ENCODE assay signal across 17 cellular contexts in the genomic region with DNA sequence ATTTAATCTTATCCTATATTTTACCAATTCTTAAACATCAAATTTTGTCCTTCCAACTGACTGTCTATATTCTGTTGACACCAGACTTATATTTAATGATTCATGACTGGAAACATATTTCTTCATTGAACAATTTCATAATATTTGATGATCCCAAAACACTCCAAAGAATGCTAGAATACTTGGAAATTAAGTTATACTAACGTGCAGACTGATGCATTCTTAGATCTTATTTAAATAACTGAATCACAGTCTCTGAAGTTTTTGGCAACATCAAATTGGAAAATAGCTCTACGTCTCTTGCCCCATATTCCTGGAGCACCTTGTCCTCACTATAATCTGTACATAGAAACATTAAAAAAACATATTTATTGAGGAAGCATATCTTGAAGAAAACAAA.
DNase-seq lines count a peak whose midpoint lies in the region; ATAC-seq and TF ChIP-seq lines count a peak whose summit lies in the region.
"Had no signal": no experiment of that assay in that cellular context is flagged by ENCODE, and none has a peak within 500 bp of the region (broad histone marks: within the 10 kb centered on the region; RNA-seq: fewer than 3 reads in every experiment).

No MANE protein-coding gene starts in this region.

- H3K27ac ChIP-seq in A673 (ENCODE audit: low read depth, low read length, poor library complexity, severe bottlenecking) = peak overlapping the region; percentile 31
- no peak overlapping the region for H3K27ac ChIP-seq in IMR-90 (ENCODE audit: insufficient read depth, low read length)
- H3K27ac ChIP-seq in PC-9 = no peak overlapping the region

- H2AFZ ChIP-seq in IMR-90 (replicated peaks; ENCODE audit: low read length, poor library complexity) = no peak overlapping the region
- H2AFZ ChIP-seq in PC-9 = no peak overlapping the region

- WGBS in IMR-90 (ENCODE audit: extremely low coverage in 2 of 2, insufficient read length in 1 of 2), 2 experiments = no CpG with 5 or more reads among the region's 2 CpGs

- TF ChIP-seq RAD21 in IMR-90 (IDR thresholded peaks at IDR 0.05; ENCODE audit: low read length) = no peak

- H2BK5ac ChIP-seq in IMR-90 (ENCODE audit: low read depth, low read length, poor library complexity, severe bottlenecking) = peak overlapping the region; percentile 41

- ATAC-seq in IMR-90 (ENCODE audit: low read depth) (no peak), HG02970 (IDR thresholded peaks at IDR 0.05; ENCODE audit: low FRiP score, unreplicated experiment) (no peak)
- ATAC-seq in activated CD8-positive, alpha-beta T cell treated with anti-CD3 and anti-CD28 coated beads, Interleukin-2, amount 10 ng/mL, durations not matched to agents 7 days and 5 days = no peak
- ATAC-seq: K562 had no signal

- no peaks in the 10 kb centered on the region for H3K27me3 ChIP-seq in A673 (replicated peaks; ENCODE audit: insufficient read depth, low read depth, low read length, poor library complexity)
- H3K27me3 ChIP-seq in IMR-90 (ENCODE audit: control insufficient read depth, insufficient read depth, low read length) = no peaks in the 10 kb centered on the region
- no peaks in the 10 kb centered on the region for H3K27me3 ChIP-seq in PC-9 (ENCODE audit: insufficient read depth, low read depth)

- no peaks in the 10 kb centered on the region for H3K9me3 Mint-ChIP-seq in chondrocyte (ENCODE audit: low read depth)
- H3K9me3 Mint-ChIP-seq in nephron progenitor cell = no peaks in the 10 kb centered on the region
- no peaks in the 10 kb centered on the region for H3K9me3 Mint-ChIP-seq in activated CD4-positive, alpha-beta T cell treated with anti-CD3 and anti-CD28 coated beads, Interleukin-2, amount 10 ng/mL, durations not matched to agents 24 days and 14 days
- no peaks in the 10 kb centered on the region for H3K9me3 Mint-ChIP-seq in activated CD8-positive, alpha-beta T cell treated with anti-CD3 and anti-CD28 coated beads, Interleukin-2, amount 10 ng/mL, durations not matched to agents 7 days and 5 days (ENCODE audit: insufficient read depth)
- H3K9me3 Mint-ChIP-seq: CD8-positive, alpha-beta memory T cell had no signal

- H3K36me3 ChIP-seq in A673 (ENCODE audit: insufficient read depth, low read length, poor library complexity, severe bottlenecking) (no peaks in the 10 kb centered on the region), IMR-90 (ENCODE audit: control insufficient read depth, insufficient read depth, low read length) (peaks cover 2% of the 10 kb centered on the region; the same call in 1 of the 2 replicates), PC-9 (ENCODE audit: low read depth) (peaks cover 28% of the 10 kb centered on the region)
- H3K36me3 ChIP-seq: HAP-1 had no signal

- H3K4me1 Mint-ChIP-seq in chondrocyte (ENCODE audit: low read depth) (peaks cover 75% of the 10 kb centered on the region), nephron progenitor cell (peaks cover 51% of the 10 kb centered on the region)
- H3K4me1 Mint-ChIP-seq in activated CD4-positive, alpha-beta T cell treated with anti-CD3 and anti-CD28 coated beads, Interleukin-2, amount 10 ng/mL, durations not matched to agents 24 days and 14 days = peaks cover 1% of the 10 kb centered on the region
- no peaks in the 10 kb centered on the region for H3K4me1 Mint-ChIP-seq in activated CD8-positive, alpha-beta T cell treated with anti-CD3 and anti-CD28 coated beads, Interleukin-2, amount 10 ng/mL, durations not matched to agents 7 days and 5 days (ENCODE audit: low read depth)

- H3K9me2 ChIP-seq in PC-9 (ENCODE audit: insufficient read depth) = no peaks in the 10 kb centered on the region

- BruUV-seq in A673 (replicated peaks; lab: Mats Ljungman, UMichigan) (no TSS peak), IMR-90 (replicated peaks; lab: Mats Ljungman, UMichigan) (no TSS peak), PC-9 (replicated peaks; lab: Mats Ljungman, UMichigan) (no TSS peak)

- H3K4me2 ChIP-seq in IMR-90 (ENCODE audit: low read depth, low read length) (no peak overlapping the region), PC-9 (no peak overlapping the region)

- no peak overlapping the region for H3K18ac ChIP-seq in IMR-90 (ENCODE audit: low read depth, low read length)

- H2BK20ac ChIP-seq in IMR-90 (ENCODE audit: low read depth, low read length) = no peak overlapping the region

- no peak overlapping the region for H2AK5ac ChIP-seq in IMR-90 (ENCODE audit: low read depth, low read length)

- TF ChIP-seq CTCF in A673 (conservative IDR thresholded peaks at IDR 0.05; ENCODE audit: low read depth, low read length) = no peak
- no peak for TF ChIP-seq CTCF in IMR-90 (conservative IDR thresholded peaks at IDR 0.05; ENCODE audit: low read depth, low read length)
- no peak for TF ChIP-seq CTCF in chondrocyte (IDR thresholded peaks at IDR 0.05)
- no peak for TF ChIP-seq CTCF in nephron progenitor cell (IDR thresholded peaks at IDR 0.05)
- no peak for TF ChIP-seq CTCF in PC-9 (conservative IDR thresholded peaks at IDR 0.05)

- peaks cover 24% of the 10 kb centered on the region for H3K9me1 ChIP-seq in IMR-90 (ENCODE audit: insufficient read depth, low read length)

- TF ChIP-seq POLR2A in IMR-90 (IDR thresholded peaks at IDR 0.05; ENCODE audit: low read depth, low read length) = no peak

- intact Hi-C loops in A673 (cut with micrococcal nuclease; ENCODE audit: unreplicated experiment) = no loop called here
- intact Hi-C loops in IMR-90 (cut with micrococcal nuclease) = no loop called here
- intact Hi-C loops in PC-9 (cut with micrococcal nuclease; ENCODE audit: unreplicated experiment) = no loop called here
- intact Hi-C loops in activated CD4-positive, alpha-beta T cell treated with anti-CD3 and anti-CD28 coated beads, Interleukin-2, amount 10 ng/mL, durations not matched to agents 24 days and 14 days (cut with micrococcal nuclease) = no loop called here

- H3K79me2 ChIP-seq in PC-9 (ENCODE audit: low read depth) = peaks cover 44% of the 10 kb centered on the region

- in situ Hi-C loops in IMR-90 (cut with MboI; ENCODE audit: low sequenced_read_pairs) = no loop called here

- H2BK15ac ChIP-seq in IMR-90 (ENCODE audit: low read depth, low read length) = no peak overlapping the region

- H4K91ac ChIP-seq in IMR-90 (ENCODE audit: insufficient read depth, low read depth, low read length) = no peak overlapping the region

- peaks cover 50% of the 10 kb centered on the region for H3F3A ChIP-seq in PC-9 (ENCODE audit: insufficient read depth, low read depth)

- CTCF ChIA-PET in A673 (lab: Charles Lee) (no interaction called here), IMR-90 (lab: Yijun Ruan, JAX) (interaction anchor here (0.6 kb wide), 1 partner anchor 75 kb away, joined by 3 read pairs; no protein-coding TSS in a partner anchor), PC-9 (lab: Charles Lee) (no interaction called here)
- CTCF ChIA-PET in activated CD8-positive, alpha-beta T cell treated with anti-CD3 and anti-CD28 coated beads, Interleukin-2, amount 10 ng/mL, durations not matched to agents 7 days and 5 days (lab: Charles Lee) = no interaction called here

- H3K79me1 ChIP-seq in IMR-90 (ENCODE audit: low read depth in 1 of 2, low read length in 2 of 2) = peaks cover 12 to 70% of the 10 kb centered on the region in 2 experiments

- POLR2A ChIA-PET in A673 (lab: Charles Lee; ENCODE audit: low non-redundant PET) = no interaction called here
- POLR2A ChIA-PET in IMR-90 (lab: Charles Lee; ENCODE audit: unreplicated experiment) = no interaction called here
- POLR2A ChIA-PET in PC-9 (lab: Charles Lee; ENCODE audit: unreplicated experiment) = no interaction called here
- POLR2A ChIA-PET in activated CD8-positive, alpha-beta T cell treated with anti-CD3 and anti-CD28 coated beads, Interleukin-2, amount 10 ng/mL, durations not matched to agents 7 days and 5 days (lab: Charles Lee) = no interaction called here

- DNase-seq in A673 (ENCODE audit: low spot score) (no peak), IMR-90 (no peak), chondrocyte (ENCODE audit: low spot score) (no peak), nephron progenitor cell (no peak), PC-9 (no peak)
- no peak for DNase-seq in activated CD4-positive, alpha-beta T cell treated with anti-CD3 and anti-CD28 coated beads, Interleukin-2, amount 10 ng/mL, durations not matched to agents 24 days and 14 days
- no peak for DNase-seq in activated CD8-positive, alpha-beta T cell treated with anti-CD3 and anti-CD28 coated beads, Interleukin-2, amount 10 ng/mL, durations not matched to agents 7 days and 5 days
- DNase-seq: C1 segment of cervical spinal cord; CD8-positive, alpha-beta memory T cell; DMS79; NCI-H1105; NCI-H1694; NK-92 treated with Interleukin-12 subunit alpha and Interleukin-12 subunit beta, amount 100 ng/mL, for 24 hours; SHP77 treated with DMSO at 0.1 percent for 48 hours had no signal

- H3K4me3 Mint-ChIP-seq in chondrocyte (ENCODE audit: unreplicated experiment) (no peak overlapping the region), nephron progenitor cell (no peak overlapping the region)
- no peak overlapping the region for H3K4me3 Mint-ChIP-seq in activated CD4-positive, alpha-beta T cell treated with anti-CD3 and anti-CD28 coated beads, Interleukin-2, amount 10 ng/mL, durations not matched to agents 24 days and 14 days
- H3K4me3 Mint-ChIP-seq in activated CD8-positive, alpha-beta T cell treated with anti-CD3 and anti-CD28 coated beads, Interleukin-2, amount 10 ng/mL, durations not matched to agents 7 days and 5 days = no peak overlapping the region
- H3K4me3 Mint-ChIP-seq: CD8-positive, alpha-beta memory T cell had no signal

- H4K8ac ChIP-seq in IMR-90 (ENCODE audit: low read depth in 2 of 2, low read length in 2 of 2) = no peak overlapping the region

- H4K5ac ChIP-seq in IMR-90 (ENCODE audit: low read depth, low read length) = no peak overlapping the region

- H3K27ac Mint-ChIP-seq in chondrocyte (ENCODE audit: unreplicated experiment) (peak overlapping the region; percentile 3), nephron progenitor cell (peak overlapping the region; percentile 37)
- H3K27ac Mint-ChIP-seq in activated CD4-positive, alpha-beta T cell treated with anti-CD3 and anti-CD28 coated beads, Interleukin-2, amount 10 ng/mL, durations not matched to agents 24 days and 14 days = no peak overlapping the region
- H3K27ac Mint-ChIP-seq in activated CD8-positive, alpha-beta T cell treated with anti-CD3 and anti-CD28 coated beads, Interleukin-2, amount 10 ng/mL, durations not matched to agents 7 days and 5 days = no peak overlapping the region
- H3K27ac Mint-ChIP-seq: CD8-positive, alpha-beta memory T cell had no signal

- dilution Hi-C loops in IMR-90 (cut with HindIII; ENCODE audit: low sequenced_read_pairs, unreplicated experiment) = no loop called here

- H4K20me1 ChIP-seq in IMR-90 (ENCODE audit: insufficient read depth, low read length) (peaks cover 48% of the 10 kb centered on the region; the same call in 1 of the 2 replicates), PC-9 (ENCODE audit: insufficient read depth) (peaks cover 19% of the 10 kb centered on the region)

- no peak overlapping the region for H3K14ac ChIP-seq in IMR-90 (replicated peaks; ENCODE audit: low read depth, low read length)

- H3K36me3 Mint-ChIP-seq in chondrocyte (ENCODE audit: low read depth) = no peaks in the 10 kb centered on the region
- peaks cover 81% of the 10 kb centered on the region for H3K36me3 Mint-ChIP-seq in nephron progenitor cell (ENCODE audit: low read depth)
- H3K36me3 Mint-ChIP-seq in activated CD4-positive, alpha-beta T cell treated with anti-CD3 and anti-CD28 coated beads, Interleukin-2, amount 10 ng/mL, durations not matched to agents 24 days and 14 days (ENCODE audit: low read depth) = no peaks in the 10 kb centered on the region
- no peaks in the 10 kb centered on the region for H3K36me3 Mint-ChIP-seq in activated CD8-positive, alpha-beta T cell treated with anti-CD3 and anti-CD28 coated beads, Interleukin-2, amount 10 ng/mL, durations not matched to agents 7 days and 5 days (ENCODE audit: low read depth)
- H3K36me3 Mint-ChIP-seq: CD8-positive, alpha-beta memory T cell had no signal

- H3K4ac ChIP-seq in IMR-90 (ENCODE audit: low read depth, low read length) = no peak overlapping the region

- H3K4me3 ChIP-seq in A673 (ENCODE audit: low read depth, low read length, poor library complexity, severe bottlenecking) (no peak overlapping the region), IMR-90 (ENCODE audit: insufficient read depth, low read depth, low read length) (no peak overlapping the region), PC-9 (no peak overlapping the region)
- H3K4me3 ChIP-seq: HAP-1, K562 had no signal

- H3K23ac ChIP-seq in IMR-90 (ENCODE audit: low read depth, low read length) = no peak overlapping the region

- H2AK9ac ChIP-seq in IMR-90 (replicated peaks; ENCODE audit: low read depth, low read length, poor library complexity) = no peak overlapping the region

- H3K56ac ChIP-seq in IMR-90 (ENCODE audit: extremely low read depth, insufficient read depth, low read length) = no peak overlapping the region

- no peaks in the 10 kb centered on the region for H3K9me3 ChIP-seq in A673 (ENCODE audit: low read depth, low read length, poor library complexity, severe bottlenecking)
- no peaks in the 10 kb centered on the region for H3K9me3 ChIP-seq in IMR-90 (ENCODE audit: control insufficient read depth, insufficient read depth, low read length)
- H3K9me3 ChIP-seq in PC-9 (ENCODE audit: insufficient read depth, low read depth) = no peaks in the 10 kb centered on the region
- H3K9me3 ChIP-seq: HAP-1 had no signal

- no peaks in the 10 kb centered on the region for H3K27me3 Mint-ChIP-seq in chondrocyte (ENCODE audit: low read depth)
- H3K27me3 Mint-ChIP-seq in nephron progenitor cell (ENCODE audit: low read depth, poor library complexity) = no peaks in the 10 kb centered on the region
- peaks cover 7% of the 10 kb centered on the region for H3K27me3 Mint-ChIP-seq in activated CD4-positive, alpha-beta T cell treated with anti-CD3 and anti-CD28 coated beads, Interleukin-2, amount 10 ng/mL, durations not matched to agents 24 days and 14 days
- peaks cover 5% of the 10 kb centered on the region for H3K27me3 Mint-ChIP-seq in activated CD8-positive, alpha-beta T cell treated with anti-CD3 and anti-CD28 coated beads, Interleukin-2, amount 10 ng/mL, durations not matched to agents 7 days and 5 days (ENCODE audit: low read depth)

- H3K4me1 ChIP-seq in A673 (ENCODE audit: insufficient read depth, low read length, poor library complexity, severe bottlenecking) (peaks cover 74% of the 10 kb centered on the region), IMR-90 (ENCODE audit: control insufficient read depth, insufficient read depth, low read length) (peaks cover 19% of the 10 kb centered on the region), PC-9 (replicated peaks; ENCODE audit: insufficient read depth) (peaks cover 15% of the 10 kb centered on the region; the same call in 1 of the 2 replicates)

- no peak overlapping the region for H2BK120ac ChIP-seq in IMR-90 (ENCODE audit: low read depth, low read length)

- H3K9ac ChIP-seq in IMR-90 (ENCODE audit: low read depth, low read length) = no peak overlapping the region

Comparison
In these comparisons a context has a peak if more than half of its experiments do, and no peak if none do; other contexts are left out.
1. H3K27ac Mint-ChIP-seq: peak in chondrocyte (single experiment) and nephron progenitor cell (single experiment); none in activated CD4-positive, alpha-beta T cell treated with anti-CD3 and anti-CD28 coated beads, Interleukin-2, amount 10 ng/mL, durations not matched to agents 24 days and 14 days (single experiment) and activated CD8-positive, alpha-beta T cell treated with anti-CD3 and anti-CD28 coated beads, Interleukin-2, amount 10 ng/mL, durations not matched to agents 7 days and 5 days (single experiment).